In the genomic region with DNA sequence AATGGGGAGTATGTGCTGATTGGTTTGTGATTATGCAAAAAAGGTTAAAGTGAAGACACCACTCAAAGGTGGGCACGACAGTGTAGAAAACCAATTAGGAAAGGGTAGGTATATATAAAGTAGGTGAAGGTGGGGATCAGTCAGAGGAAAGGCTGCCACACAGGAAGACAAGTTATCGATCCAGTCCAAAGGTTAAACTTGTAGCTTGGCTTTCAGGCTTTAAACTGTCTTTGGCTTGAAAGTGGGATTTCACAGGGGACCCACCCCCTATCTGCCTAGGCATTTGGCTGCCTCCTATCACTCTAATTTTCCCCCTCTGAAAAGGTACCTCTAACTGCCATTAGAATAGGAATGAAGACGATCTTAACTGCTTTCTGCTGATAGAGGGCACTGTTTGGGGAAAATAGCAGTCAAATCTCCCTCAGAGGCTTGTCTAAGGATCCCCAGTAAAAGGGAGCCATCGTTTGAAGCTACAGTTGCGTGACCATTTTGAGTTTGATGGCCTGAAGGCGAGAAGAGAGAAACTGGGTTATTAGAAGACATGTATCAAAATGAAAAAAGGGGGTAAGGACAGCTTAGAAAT, we compare ENCODE assay signal across 26 cellular contexts.
A peak's percentile ranks its signal among the peaks of the same experiment; 100 is the strongest.
DNase-seq lines count a peak whose midpoint lies in the region; ATAC-seq and TF ChIP-seq lines count a peak whose summit lies in the region.
"Had no signal": no experiment of that assay in that cellular context is flagged by ENCODE, and none has a peak within 500 bp of the region (broad histone marks: within the 10 kb centered on the region; RNA-seq: fewer than 3 reads in every experiment).

No MANE protein-coding gene starts in this region.

- H2AFZ ChIP-seq in mesenchymal stem cell (ENCODE audit: low read depth, low read length): peak overlapping the region; percentile 11

- H3K79me1 ChIP-seq in mesenchymal stem cell (replicated peaks; ENCODE audit: low read length, poor library complexity, severe bottlenecking): peaks cover 3% of the 10 kb centered on the region

- TF ChIP-seq CTCF in endodermal cell (conservative IDR thresholded peaks at IDR 0.05): peak; percentile 69
- TF ChIP-seq CTCF in right atrium auricular region (IDR thresholded peaks at IDR 0.05): no peak

- no peak overlapping the region for H3K9ac ChIP-seq in endodermal cell (ENCODE audit: extremely low read depth, low read length, poor library complexity, severe bottlenecking)
- no peak overlapping the region for H3K9ac ChIP-seq in mesenchymal stem cell (ENCODE audit: low read length)

- DNase-seq in H7: peak; percentile 2
- peak; percentile 1 for DNase-seq in NAMALWA (ENCODE audit: low spot score)
- DNase-seq in endodermal cell: peak; percentile 56
- no peak for DNase-seq in mesenchymal stem cell
- no peak for DNase-seq in stimulated activated CD4-positive, alpha-beta T cell treated with anti-CD3 and anti-CD28 coated beads, Interleukin-4, amount 100 ng/mL, for 4 hours
- DNase-seq in right atrium auricular region (ENCODE audit: low spot score): no peak
- DNase-seq in natural killer cell treated with Interleukin-12 subunit alpha and Interleukin-12 subunit beta and Interleukin-15 and Interleukin-18, amount 100 ng/mL, for 72 hours (ENCODE audit: low spot score): no peak
- DNase-seq in T-helper 2 cell treated with Interferon-gamma antibody and Interleukin-4, amounts not matched to agents 5 μg/mL and 100 μg/mL, for 36 hours (ENCODE audit: low spot score): no peak
- DNase-seq: CD4-positive, alpha-beta memory T cell; gastrocnemius medialis; GF-D8; hypothalamus; kidney glomerular epithelial cell; NCI-H1048; NCI-H2029; occipital lobe; stimulated activated naive CD8-positive, alpha-beta T cell treated with anti-CD3 and anti-CD28 coated beads, Interleukin-15, amount 100 ng/mL, for 72 hours; T-helper 17 cell; tibial artery had no signal

- 81% methylated on average over 5 to 6 of the region's 6 CpGs for WGBS in endodermal cell (ENCODE audit: insufficient coverage in 1 of 2, insufficient read length in 1 of 2), 2 experiments
- 77% methylated on average over 6 of the region's 6 CpGs for WGBS in mesenchymal stem cell

- H3K27me3 Mint-ChIP-seq in endodermal cell (ENCODE audit: insufficient read depth): no peaks in the 10 kb centered on the region
- H3K27me3 Mint-ChIP-seq in natural killer cell treated with Interleukin-12 subunit alpha and Interleukin-12 subunit beta and Interleukin-15 and Interleukin-18, amount 100 ng/mL, for 72 hours: no peaks in the 10 kb centered on the region
- H3K27me3 Mint-ChIP-seq in T-helper 2 cell treated with Interferon-gamma antibody and Interleukin-4, amounts not matched to agents 5 μg/mL and 100 μg/mL, for 36 hours (ENCODE audit: low read depth): peaks cover 2% of the 10 kb centered on the region
- H3K27me3 Mint-ChIP-seq: activated naive CD8-positive, alpha-beta T cell; activated T-helper 17 cell treated with anti-CD3 and anti-CD28 coated beads, Interleukin-2, amount 50 U/mL, for 72 hours; CD4-positive, alpha-beta memory T cell; central memory CD8-positive, alpha-beta T cell; memory B cell; stimulated activated naive CD8-positive, alpha-beta T cell treated with anti-CD3 and anti-CD28 coated beads, Interleukin-15, amount 100 ng/mL, for 72 hours; T-helper 17 cell had no signal

- H3K4me1 Mint-ChIP-seq in endodermal cell: no peaks in the 10 kb centered on the region
- H3K4me1 Mint-ChIP-seq in natural killer cell treated with Interleukin-12 subunit alpha and Interleukin-12 subunit beta and Interleukin-15 and Interleukin-18, amount 100 ng/mL, for 72 hours (ENCODE audit: low read depth in 2 of 2): no peaks in the 10 kb centered on the region
- H3K4me1 Mint-ChIP-seq in T-helper 2 cell treated with Interferon-gamma antibody and Interleukin-4, amounts not matched to agents 5 μg/mL and 100 μg/mL, for 36 hours (ENCODE audit: low read depth): no peaks in the 10 kb centered on the region
- H3K4me1 Mint-ChIP-seq: activated T-helper 17 cell treated with anti-CD3 and anti-CD28 coated beads, Interleukin-2, amount 50 U/mL, for 72 hours; CD4-positive, alpha-beta memory T cell; central memory CD8-positive, alpha-beta T cell; stimulated activated naive CD8-positive, alpha-beta T cell treated with anti-CD3 and anti-CD28 coated beads, Interleukin-15, amount 100 ng/mL, for 72 hours; T-helper 17 cell had no signal

- H3K4me3 Mint-ChIP-seq in endodermal cell: no peak overlapping the region
- H3K4me3 Mint-ChIP-seq in natural killer cell treated with Interleukin-12 subunit alpha and Interleukin-12 subunit beta and Interleukin-15 and Interleukin-18, amount 100 ng/mL, for 72 hours: no peak overlapping the region
- no peak overlapping the region for H3K4me3 Mint-ChIP-seq in T-helper 2 cell treated with Interferon-gamma antibody and Interleukin-4, amounts not matched to agents 5 μg/mL and 100 μg/mL, for 36 hours
- H3K4me3 Mint-ChIP-seq: activated naive CD8-positive, alpha-beta T cell; activated T-helper 17 cell treated with anti-CD3 and anti-CD28 coated beads, Interleukin-2, amount 50 U/mL, for 72 hours; CD4-positive, alpha-beta memory T cell; central memory CD8-positive, alpha-beta T cell; memory B cell; stimulated activated naive CD8-positive, alpha-beta T cell treated with anti-CD3 and anti-CD28 coated beads, Interleukin-15, amount 100 ng/mL, for 72 hours; T-helper 17 cell had no signal

- no peak overlapping the region for H2BK5ac ChIP-seq in mesenchymal stem cell (ENCODE audit: low read depth, low read length, poor library complexity, severe bottlenecking)

- no peak overlapping the region for H4K91ac ChIP-seq in mesenchymal stem cell (ENCODE audit: low read length)

- H3K27me3 ChIP-seq in H7 (ENCODE audit: control insufficient read depth, insufficient read depth, low read length) (no peaks in the 10 kb centered on the region), endodermal cell (ENCODE audit: control insufficient read depth, insufficient read depth, low read length, poor library complexity, severe bottlenecking) (no peaks in the 10 kb centered on the region), mesenchymal stem cell (ENCODE audit: control insufficient read depth in 1 of 2, insufficient read depth in 1 of 2, low read length in 2 of 2) (no peaks in the 10 kb centered on the region), right atrium auricular region (no peaks in the 10 kb centered on the region)
- H3K27me3 ChIP-seq: ascending aorta, gastrocnemius medialis, tibial artery had no signal

- no peak overlapping the region for H4K8ac ChIP-seq in mesenchymal stem cell (ENCODE audit: low read length)

- H2BK120ac ChIP-seq in mesenchymal stem cell (ENCODE audit: low read depth, low read length): no peak overlapping the region

- H3K4me1 ChIP-seq in endodermal cell (ENCODE audit: control insufficient read depth, insufficient read depth, low read length) (no peaks in the 10 kb centered on the region), mesenchymal stem cell (ENCODE audit: control insufficient read depth, insufficient read depth, low read depth, low read length) (no peaks in the 10 kb centered on the region), right atrium auricular region (no peaks in the 10 kb centered on the region)
- H3K4me1 ChIP-seq: ascending aorta, gastrocnemius medialis, tibial artery had no signal

- H3K23ac ChIP-seq in mesenchymal stem cell (ENCODE audit: low read length in 2 of 2): no peak overlapping the region

- no peak overlapping the region for H3K4me2 ChIP-seq in mesenchymal stem cell (ENCODE audit: low read length, poor library complexity, severe bottlenecking)

- no peak overlapping the region for H3K14ac ChIP-seq in mesenchymal stem cell (ENCODE audit: low read length in 2 of 2)

- H3K9me3 ChIP-seq in endodermal cell (ENCODE audit: control insufficient read depth, low read length) (no peaks in the 10 kb centered on the region), mesenchymal stem cell (ENCODE audit: control insufficient read depth, low read length) (no peaks in the 10 kb centered on the region), right atrium auricular region (no peaks in the 10 kb centered on the region)
- H3K9me3 ChIP-seq: ascending aorta, gastrocnemius medialis, tibial artery had no signal

- no peak overlapping the region for H2BK15ac ChIP-seq in mesenchymal stem cell (ENCODE audit: low read depth, poor library complexity, severe bottlenecking)

- no peaks in the 10 kb centered on the region for H3K9me3 Mint-ChIP-seq in endodermal cell
- peaks cover 6% of the 10 kb centered on the region for H3K9me3 Mint-ChIP-seq in natural killer cell treated with Interleukin-12 subunit alpha and Interleukin-12 subunit beta and Interleukin-15 and Interleukin-18, amount 100 ng/mL, for 72 hours
- H3K9me3 Mint-ChIP-seq in T-helper 2 cell treated with Interferon-gamma antibody and Interleukin-4, amounts not matched to agents 5 μg/mL and 100 μg/mL, for 36 hours: no peaks in the 10 kb centered on the region
- H3K9me3 Mint-ChIP-seq: activated T-helper 17 cell treated with anti-CD3 and anti-CD28 coated beads, Interleukin-2, amount 50 U/mL, for 72 hours; memory B cell; stimulated activated naive CD8-positive, alpha-beta T cell treated with anti-CD3 and anti-CD28 coated beads, Interleukin-15, amount 100 ng/mL, for 72 hours had no signal

- H3K36me3 Mint-ChIP-seq in endodermal cell (ENCODE audit: low read depth): no peaks in the 10 kb centered on the region
- no peaks in the 10 kb centered on the region for H3K36me3 Mint-ChIP-seq in natural killer cell treated with Interleukin-12 subunit alpha and Interleukin-12 subunit beta and Interleukin-15 and Interleukin-18, amount 100 ng/mL, for 72 hours
- no peaks in the 10 kb centered on the region for H3K36me3 Mint-ChIP-seq in T-helper 2 cell treated with Interferon-gamma antibody and Interleukin-4, amounts not matched to agents 5 μg/mL and 100 μg/mL, for 36 hours (ENCODE audit: low read depth)
- H3K36me3 Mint-ChIP-seq: activated naive CD8-positive, alpha-beta T cell; CD4-positive, alpha-beta memory T cell had no signal

- H3K18ac ChIP-seq in mesenchymal stem cell (ENCODE audit: low read depth in 1 of 2, low read length in 2 of 2): no peak overlapping the region

- no peak overlapping the region for H2AK5ac ChIP-seq in mesenchymal stem cell (ENCODE audit: low read length, severe bottlenecking)

- H2BK12ac ChIP-seq in mesenchymal stem cell (ENCODE audit: low read length in 2 of 2): no peak overlapping the region

- H3K27ac Mint-ChIP-seq in endodermal cell: no peak overlapping the region
- no peak overlapping the region for H3K27ac Mint-ChIP-seq in natural killer cell treated with Interleukin-12 subunit alpha and Interleukin-12 subunit beta and Interleukin-15 and Interleukin-18, amount 100 ng/mL, for 72 hours
- no peak overlapping the region for H3K27ac Mint-ChIP-seq in T-helper 2 cell treated with Interferon-gamma antibody and Interleukin-4, amounts not matched to agents 5 μg/mL and 100 μg/mL, for 36 hours
- H3K27ac Mint-ChIP-seq: activated naive CD8-positive, alpha-beta T cell; activated T-helper 17 cell treated with anti-CD3 and anti-CD28 coated beads, Interleukin-2, amount 50 U/mL, for 72 hours; CD4-positive, alpha-beta memory T cell; memory B cell; T-helper 17 cell had no signal

- H3K4ac ChIP-seq in mesenchymal stem cell (ENCODE audit: low read depth in 1 of 2, low read length in 2 of 2): no peak overlapping the region

- H3K4me3 ChIP-seq in H7 (ENCODE audit: insufficient read depth, low read depth, low read length) (no peak overlapping the region), endodermal cell (ENCODE audit: low read length) (no peak overlapping the region), mesenchymal stem cell (ENCODE audit: insufficient read depth in 1 of 2, low read depth in 1 of 2, low read length in 2 of 2) (no peak overlapping the region), right atrium auricular region (no peak overlapping the region)
- H3K4me3 ChIP-seq: ascending aorta, gastrocnemius medialis, SK-N-MC, tibial artery had no signal

- H3K27ac ChIP-seq in endodermal cell (ENCODE audit: low read depth, low read length) (no peak overlapping the region), mesenchymal stem cell (ENCODE audit: low read length, poor library complexity, severe bottlenecking) (no peak overlapping the region), right atrium auricular region (no peak overlapping the region)
- H3K27ac ChIP-seq: ascending aorta, gastrocnemius medialis, SK-N-MC, tibial artery had no signal

- H3K36me3 ChIP-seq in H7 (replicated peaks; ENCODE audit: control insufficient read depth, insufficient read depth, low read length): no peaks in the 10 kb centered on the region
- H3K36me3 ChIP-seq in endodermal cell (ENCODE audit: control insufficient read depth, insufficient read depth, low read length): no peaks in the 10 kb centered on the region
- H3K36me3 ChIP-seq in mesenchymal stem cell (ENCODE audit: control insufficient read depth in 1 of 2, insufficient read depth in 2 of 2, low read depth in 1 of 2, low read length in 2 of 2): no peaks in the 10 kb centered on the region
- H3K36me3 ChIP-seq in right atrium auricular region: no peaks in the 10 kb centered on the region
- H3K36me3 ChIP-seq: ascending aorta, gastrocnemius medialis, tibial artery had no signal

- no peak for ATAC-seq in natural killer cell treated with Interleukin-12 subunit alpha and Interleukin-12 subunit beta and Interleukin-15 and Interleukin-18, amount 100 ng/mL, for 72 hours
- ATAC-seq: activated T-helper 17 cell treated with anti-CD3 and anti-CD28 coated beads, Interleukin-2, amount 50 U/mL, for 72 hours; esophagus mucosa; gastrocnemius medialis; stimulated activated naive CD8-positive, alpha-beta T cell treated with anti-CD3 and anti-CD28 coated beads, Interleukin-15, amount 100 ng/mL, for 72 hours; T-helper 17 cell had no signal

Comparison
In these comparisons a context has a peak if more than half of its experiments do, and no peak if none do; other contexts are left out.
1. DNase-seq: peak in H7 (single experiment), NAMALWA (single experiment) and endodermal cell (single experiment); none in mesenchymal stem cell (single experiment), stimulated activated CD4-positive, alpha-beta T cell treated with anti-CD3 and anti-CD28 coated beads, Interleukin-4, amount 100 ng/mL, for 4 hours (0 of 2), right atrium auricular region (single experiment), natural killer cell treated with Interleukin-12 subunit alpha and Interleukin-12 subunit beta and Interleukin-15 and Interleukin-18, amount 100 ng/mL, for 72 hours (single experiment) and T-helper 2 cell treated with Interferon-gamma antibody and Interleukin-4, amounts not matched to agents 5 μg/mL and 100 μg/mL, for 36 hours (single experiment).